In the genomic region with DNA sequence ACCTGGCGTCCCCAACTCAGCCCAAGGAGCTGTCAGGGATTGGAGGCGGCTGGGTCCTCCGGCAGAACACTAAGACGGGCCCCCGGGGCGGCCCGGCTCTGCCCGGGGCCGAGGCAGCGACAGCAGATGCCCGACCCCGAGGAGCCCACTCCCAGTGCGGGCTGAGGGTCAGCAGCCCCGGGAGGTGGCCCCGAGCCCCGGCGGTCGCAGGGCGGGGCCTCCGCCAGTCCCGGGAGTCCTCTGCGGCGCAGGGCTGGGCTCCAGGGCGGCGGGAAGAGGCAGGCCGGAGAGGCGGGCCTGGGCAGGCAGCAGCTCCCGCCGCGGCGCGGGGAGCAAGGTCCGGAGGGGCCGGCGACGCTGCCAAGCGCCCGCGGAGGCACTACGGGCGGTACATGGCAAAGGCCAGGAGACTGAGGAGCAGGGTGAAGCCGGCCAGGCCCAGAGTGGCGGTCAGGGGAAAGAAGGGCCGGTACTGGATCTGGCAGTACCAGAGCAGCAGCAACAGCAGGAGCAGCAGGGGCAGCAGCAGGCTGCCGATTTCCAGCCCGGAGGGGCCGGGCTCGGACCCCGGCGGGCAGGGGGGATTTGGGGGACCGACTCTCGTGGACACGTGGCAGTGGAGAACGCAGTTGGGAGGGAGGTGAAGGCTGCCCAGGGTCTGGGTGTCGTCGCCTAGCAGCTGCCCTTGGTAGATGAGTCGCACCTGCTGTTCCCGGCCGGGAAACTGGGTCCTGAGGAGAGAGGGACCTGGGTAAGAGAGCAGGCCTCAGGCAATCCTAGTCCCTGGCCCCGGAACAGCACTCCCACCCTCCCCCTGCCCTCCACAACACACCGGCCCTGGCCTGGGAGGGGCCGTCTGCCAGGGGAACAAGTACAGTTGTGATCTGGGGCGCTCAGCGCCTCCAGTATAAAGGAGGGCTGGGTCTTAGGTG, we compare ENCODE assay signal across 8 cellular contexts. TPM values are rescaled to one million over a fixed set of nuclear protein-coding genes. Genes with fewer than 3 reads are reported as not detected.
DNase-seq lines count a peak whose midpoint lies in the region; ATAC-seq, FAIRE-seq and TF ChIP-seq lines count a peak whose summit lies in the region.

No MANE protein-coding gene starts in this region.

- peak overlapping the region; percentile 63 for H3K27ac Mint-ChIP-seq in activated naive CD8-positive, alpha-beta T cell treated with anti-CD3 and anti-CD28 coated beads for 36 hours
- H3K27ac Mint-ChIP-seq in stimulated activated effector memory CD8-positive, alpha-beta T cell treated with anti-CD3 and anti-CD28 coated beads, Interleukin-12 subunit alpha, Interleukin-12 subunit beta, amount 100 ng/mL, for 72 hours: peak overlapping the region; percentile 88

- FAIRE-seq in GM19239 (lab: Jason Lieb, UNC): no peak

- H3K4me3 ChIP-seq in AG10803 (ENCODE audit: low read length) (peak overlapping the region; percentile 77), HFF-Myc (replicated peaks; ENCODE audit: low read depth, low read length) (peak overlapping the region; percentile 64), iPS-11a (ENCODE audit: low read depth, low read length) (peak overlapping the region; percentile 84)

- H3K4me3 Mint-ChIP-seq in activated naive CD8-positive, alpha-beta T cell treated with anti-CD3 and anti-CD28 coated beads for 36 hours: peak overlapping the region; percentile 99
- H3K4me3 Mint-ChIP-seq in stimulated activated effector memory CD8-positive, alpha-beta T cell treated with anti-CD3 and anti-CD28 coated beads, Interleukin-12 subunit alpha, Interleukin-12 subunit beta, amount 100 ng/mL, for 72 hours: peak overlapping the region; percentile 98

- peaks cover 34% of the 10 kb centered on the region for H3K4me1 Mint-ChIP-seq in activated naive CD8-positive, alpha-beta T cell treated with anti-CD3 and anti-CD28 coated beads for 36 hours
- H3K4me1 Mint-ChIP-seq in stimulated activated effector memory CD8-positive, alpha-beta T cell treated with anti-CD3 and anti-CD28 coated beads, Interleukin-12 subunit alpha, Interleukin-12 subunit beta, amount 100 ng/mL, for 72 hours: peaks cover 58% of the 10 kb centered on the region

- H3K9me3 Mint-ChIP-seq in activated naive CD8-positive, alpha-beta T cell treated with anti-CD3 and anti-CD28 coated beads for 36 hours: no peaks in the 10 kb centered on the region
- no peaks in the 10 kb centered on the region for H3K9me3 Mint-ChIP-seq in stimulated activated effector memory CD8-positive, alpha-beta T cell treated with anti-CD3 and anti-CD28 coated beads, Interleukin-12 subunit alpha, Interleukin-12 subunit beta, amount 100 ng/mL, for 72 hours

- no peak for DNase-seq in AG10803 (ENCODE audit: low read depth)
- no peak for DNase-seq in HFF-Myc (ENCODE audit: extremely low read depth, low read depth)
- no peak for DNase-seq in activated naive CD8-positive, alpha-beta T cell treated with anti-CD3 and anti-CD28 coated beads for 36 hours
- DNase-seq in stimulated activated effector memory CD8-positive, alpha-beta T cell treated with anti-CD3 and anti-CD28 coated beads, Interleukin-12 subunit alpha, Interleukin-12 subunit beta, amount 100 ng/mL, for 72 hours (ENCODE audit: low spot score in 2 of 2): no peak
- DNase-seq in GM19239 (ENCODE audit: insufficient read length, low spot score): no peak
- DNase-seq in kidney glomerular epithelial cell (lab: John Stamatoyannopoulos, UW): no peak

- H3K27me3 Mint-ChIP-seq in activated naive CD8-positive, alpha-beta T cell treated with anti-CD3 and anti-CD28 coated beads for 36 hours: peaks cover 17% of the 10 kb centered on the region

- ATAC-seq in stimulated activated effector memory CD8-positive, alpha-beta T cell treated with anti-CD3 and anti-CD28 coated beads, Interleukin-12 subunit alpha, Interleukin-12 subunit beta, amount 100 ng/mL, for 72 hours: no peak
- ATAC-seq in HG03159 (IDR thresholded peaks at IDR 0.05; ENCODE audit: unreplicated experiment): no peak

- TF ChIP-seq CTCF in AG10803 (conservative IDR thresholded peaks at IDR 0.05; ENCODE audit: low read length) (no peak), HFF-Myc (IDR thresholded peaks at IDR 0.05; ENCODE audit: low read depth, low read length, missing control alignments) (no peak)

- peaks cover 10% of the 10 kb centered on the region for H3K36me3 Mint-ChIP-seq in activated naive CD8-positive, alpha-beta T cell treated with anti-CD3 and anti-CD28 coated beads for 36 hours
- H3K36me3 Mint-ChIP-seq in stimulated activated effector memory CD8-positive, alpha-beta T cell treated with anti-CD3 and anti-CD28 coated beads, Interleukin-12 subunit alpha, Interleukin-12 subunit beta, amount 100 ng/mL, for 72 hours: peaks cover 37% of the 10 kb centered on the region

RNA-seq across cellular contexts. Expression of a gene that starts 0.8 kb away (rescaled TPM):
- 10 to 100 TPM; 65.9 to 68.7 TPM for total RNA-seq in activated naive CD8-positive, alpha-beta T cell treated with anti-CD3 and anti-CD28 coated beads for 36 hours

RNA-seq across cellular contexts. Expression of a gene that starts 1.9 kb away (rescaled TPM):
- total RNA-seq in activated naive CD8-positive, alpha-beta T cell treated with anti-CD3 and anti-CD28 coated beads for 36 hours: 10 to 100 TPM; 59.2 to 59.3 TPM

RNA-seq across cellular contexts. Expression of a gene that starts 4.8 kb away (rescaled TPM):
- total RNA-seq in activated naive CD8-positive, alpha-beta T cell treated with anti-CD3 and anti-CD28 coated beads for 36 hours: 10 to 100 TPM; 24.8 to 25.3 TPM

RNA-seq across cellular contexts. Expression of a gene that starts 22.0 kb away (rescaled TPM):
- total RNA-seq in activated naive CD8-positive, alpha-beta T cell treated with anti-CD3 and anti-CD28 coated beads for 36 hours: 10 to 100 TPM; 66.5 to 69.1 TPM

RNA-seq across cellular contexts. Expression of a gene that starts 23.7 kb away (rescaled TPM):
- 10 to 100 TPM; 13.3 to 16.0 TPM for total RNA-seq in activated naive CD8-positive, alpha-beta T cell treated with anti-CD3 and anti-CD28 coated beads for 36 hours
